ENCODE assay signal across 27 cellular contexts in genomic region chr7:129354428-129355157, GRCh38.
"Had no signal": no experiment of that assay in that cellular context is flagged by ENCODE, and none has a peak within 500 bp of the region (broad histone marks: within the 10 kb centered on the region; RNA-seq: fewer than 3 reads in every experiment).

No MANE protein-coding gene starts in this region.

- H3K4me3 ChIP-seq: hepatocyte, left lung, lung, neural progenitor cell, sigmoid colon, smooth muscle cell, testis had no signal

- H3K9me3 ChIP-seq: left lung, sigmoid colon, testis had no signal

- H3K4me2 ChIP-seq: hepatocyte, neural progenitor cell, smooth muscle cell had no signal

- H3K4me3 Mint-ChIP-seq: activated naive CD4-positive, alpha-beta T cell treated with anti-CD3 and anti-CD28 coated beads, Interleukin-2, amount 50 U/mL, for 24 hours; dendritic cell treated with granulocyte-macrophage colony-stimulating factor and Interleukin-4, amounts not matched to agents 40 ng/mL and 50 ng/mL, for 4 days; immature natural killer cell; naive B cell; neural progenitor cell had no signal

- H3K36me3 Mint-ChIP-seq: immature natural killer cell, naive B cell had no signal

- DNase-seq: activated CD4-positive, alpha-beta T cell treated with anti-CD3 and anti-CD28 coated beads for 1 hour; activated gamma-delta T cell treated with Interleukin-2 at 50 U/mL for 16 hours; activated T-cell treated with anti-CD3 and anti-CD28 coated beads, Interleukin-2, amount 50 U/mL, for 1 hour; aorta; brain microvascular endothelial cell; caudate nucleus; effector CD8-positive, alpha-beta T cell; erythroblast; foreskin keratinocyte; glutamatergic neuron; immature natural killer cell; kidney glomerular epithelial cell; left lung; naive B cell; posterior cingulate gyrus; sigmoid colon; stimulated activated CD4-positive, alpha-beta T cell treated with anti-CD3 and anti-CD28 coated beads, Interleukin-15, amount 100 ng/mL, for 24 hours; stimulated activated CD4-positive, alpha-beta T cell treated with anti-CD3 and anti-CD28 coated beads, Interleukin-2, amount 100 ng/mL, for 48 hours; stimulated activated naive CD4-positive, alpha-beta T cell; testis; trophoblast cell had no signal

- H3K36me3 ChIP-seq: brain microvascular endothelial cell, left lung, neural progenitor cell, sigmoid colon had no signal

- H3K9ac ChIP-seq: neural progenitor cell had no signal

- H3K4me1 Mint-ChIP-seq: naive B cell, neural progenitor cell had no signal

- H3K27ac ChIP-seq: brain microvascular endothelial cell, foreskin keratinocyte, hepatocyte, left lung, neural progenitor cell, sigmoid colon, testis had no signal

- H3K4me1 ChIP-seq: foreskin keratinocyte, left lung, neural progenitor cell, testis had no signal

- H3K9me3 Mint-ChIP-seq: activated naive CD4-positive, alpha-beta T cell treated with anti-CD3 and anti-CD28 coated beads, Interleukin-2, amount 50 U/mL, for 24 hours; dendritic cell treated with granulocyte-macrophage colony-stimulating factor and Interleukin-4, amounts not matched to agents 40 ng/mL and 50 ng/mL, for 4 days; immature natural killer cell; naive B cell; neural progenitor cell had no signal

- H3K27me3 Mint-ChIP-seq: activated naive CD4-positive, alpha-beta T cell treated with anti-CD3 and anti-CD28 coated beads, Interleukin-2, amount 50 U/mL, for 24 hours; dendritic cell treated with granulocyte-macrophage colony-stimulating factor and Interleukin-4, amounts not matched to agents 40 ng/mL and 50 ng/mL, for 4 days; naive B cell had no signal

- ATAC-seq: foreskin keratinocyte, left lung had no signal

- H2AFZ ChIP-seq: hepatocyte, neural progenitor cell had no signal

- H3K79me2 ChIP-seq: hepatocyte had no signal

- H3K27me3 ChIP-seq: brain microvascular endothelial cell, foreskin keratinocyte, hepatocyte, left lung, neural progenitor cell, sigmoid colon, testis had no signal

- H3K27ac Mint-ChIP-seq: activated naive CD4-positive, alpha-beta T cell treated with anti-CD3 and anti-CD28 coated beads, Interleukin-2, amount 50 U/mL, for 24 hours; dendritic cell treated with granulocyte-macrophage colony-stimulating factor and Interleukin-4, amounts not matched to agents 40 ng/mL and 50 ng/mL, for 4 days; immature natural killer cell; neural progenitor cell had no signal
